In genomic region chr1:113930499-113931161, GRCh38 we compare ENCODE assay signal across 1 cellular context.
TF ChIP-seq lines count a peak whose summit lies in the region.

No MANE protein-coding gene starts in this region.

TF ChIP-seq in HEK293T, 16 proteins besides CTCF, POLR2A, EP300 and RAD21 (continued from another document):
- TF ChIP-seq ZNF384 (IDR thresholded peaks at IDR 0.05) = no peak
- TF ChIP-seq ELF4 (IDR thresholded peaks at IDR 0.05) = no peak
